In the genomic region with DNA sequence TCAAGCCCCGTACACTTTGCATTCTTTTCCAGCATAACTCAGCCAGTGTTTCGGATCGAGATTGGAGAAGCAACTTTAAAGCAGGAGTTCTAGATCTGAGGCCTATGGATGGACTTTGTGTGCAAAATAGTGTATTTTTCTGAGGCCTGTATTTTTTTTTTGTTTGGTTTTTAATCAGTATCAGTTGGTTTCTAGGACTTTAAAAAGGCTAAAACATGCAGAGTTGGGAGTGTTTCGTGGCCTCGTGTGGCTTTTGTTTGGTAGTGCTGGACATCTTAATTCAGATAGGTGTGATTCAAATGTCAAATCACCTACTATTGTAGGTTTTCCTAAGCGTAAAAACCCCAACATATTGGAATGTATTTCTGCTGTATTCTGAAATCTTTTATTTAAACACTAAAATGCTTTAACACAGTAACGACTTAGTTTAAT, we compare ENCODE assay signal across 1 cellular context.
A peak's percentile ranks its signal among the peaks of the same experiment; 100 is the strongest.
TF ChIP-seq lines count a peak whose summit lies in the region.

No MANE protein-coding gene starts in this region.

TF ChIP-seq in HepG2, 621 proteins besides CTCF, POLR2A, EP300 and RAD21 (continued from another document and continues in another):
- TF ChIP-seq SP5 (CRISPR knock-in tag; IDR thresholded peaks at IDR 0.05; ENCODE audit: borderline replicate concordance, low read depth) (0 out of 2 replicates have a peak, but pooled peaks have one; percentile 36), ZNF24 (IDR thresholded peaks at IDR 0.05) (no peak), XRCC5 (optimal IDR thresholded peaks at IDR 0.05; ENCODE audit: low read length) (no peak), ZXDC (CRISPR knock-in tag; IDR thresholded peaks at IDR 0.05) (no peak), MIER3 (CRISPR knock-in tag; IDR thresholded peaks at IDR 0.05; ENCODE audit: borderline replicate concordance) (peak; percentile 96; the same call in 1 of the 2 replicates), ZNF580 (CRISPR knock-in tag; IDR thresholded peaks at IDR 0.05; ENCODE audit: borderline replicate concordance, low read depth) (peak; percentile 85; the same call in 1 of the 2 replicates), ZNF550 (CRISPR knock-in tag; IDR thresholded peaks at IDR 0.05; ENCODE audit: borderline replicate concordance) (no peak), ZNF841 (CRISPR knock-in tag; IDR thresholded peaks at IDR 0.05; ENCODE audit: borderline replicate concordance) (no peak), DR1 (CRISPR knock-in tag; IDR thresholded peaks at IDR 0.05) (no peak), ZNF326 (CRISPR knock-in tag; IDR thresholded peaks at IDR 0.05; ENCODE audit: borderline replicate concordance) (no peak), ZNF121 (CRISPR knock-in tag; IDR thresholded peaks at IDR 0.05) (no peak), MIER2 (CRISPR knock-in tag; IDR thresholded peaks at IDR 0.05) (no peak; the same call in 1 of the 2 replicates), CEBPB (IDR thresholded peaks at IDR 0.05; ENCODE audit: borderline replicate concordance, low read depth, low read length) (no peak), ZKSCAN5 (CRISPR knock-in tag; IDR thresholded peaks at IDR 0.05) (no peak), NAIF1 (CRISPR knock-in tag; IDR thresholded peaks at IDR 0.05; ENCODE audit: borderline replicate concordance) (no peak; the same call in 1 of the 2 replicates), FOXP1 (IDR thresholded peaks at IDR 0.05) (no peak), FOXP1 (CRISPR knock-in tag; IDR thresholded peaks at IDR 0.05) (no peak), SMAD9 (CRISPR knock-in tag; IDR thresholded peaks at IDR 0.05) (no peak), RAD51 (IDR thresholded peaks at IDR 0.05; ENCODE audit: borderline replicate concordance) (no peak), ZNF367 (CRISPR knock-in tag; IDR thresholded peaks at IDR 0.05; ENCODE audit: borderline replicate concordance) (peak; percentile 50; the same call in 1 of the 2 replicates), ZNF530 (CRISPR knock-in tag; IDR thresholded peaks at IDR 0.05; ENCODE audit: low read depth) (no peak), FOXK2 (IDR thresholded peaks at IDR 0.05) (peak; percentile 73; the same call in 1 of the 2 replicates), KDM2A (CRISPR knock-in tag; IDR thresholded peaks at IDR 0.05; ENCODE audit: borderline replicate concordance, low read depth) (no peak), TOE1 (CRISPR knock-in tag; IDR thresholded peaks at IDR 0.05) (no peak), ADNP (CRISPR knock-in tag; IDR thresholded peaks at IDR 0.05) (no peak), ZNF101 (CRISPR knock-in tag; IDR thresholded peaks at IDR 0.05; ENCODE audit: borderline replicate concordance, low read depth) (no peak), ZBTB34 (CRISPR knock-in tag; IDR thresholded peaks at IDR 0.05) (no peak), ZNF557 (CRISPR knock-in tag; IDR thresholded peaks at IDR 0.05) (no peak; the same call in 1 of the 2 replicates), ZNF7 (CRISPR knock-in tag; IDR thresholded peaks at IDR 0.05) (no peak), JUNB (CRISPR knock-in tag; IDR thresholded peaks at IDR 0.05; ENCODE audit: borderline replicate concordance) (no peak), ZNF569 (CRISPR knock-in tag; IDR thresholded peaks at IDR 0.05; ENCODE audit: borderline replicate concordance) (no peak), ZNF446 (CRISPR knock-in tag; IDR thresholded peaks at IDR 0.05) (no peak), ZBTB10 (CRISPR knock-in tag; IDR thresholded peaks at IDR 0.05; ENCODE audit: borderline replicate concordance) (no peak; the same call in 1 of the 2 replicates), GTF2F1 (IDR thresholded peaks at IDR 0.05; ENCODE audit: low read length) (no peak), HMGA1 (CRISPR knock-in tag; conservative IDR thresholded peaks at IDR 0.05) (no peak), ZNF558 (CRISPR knock-in tag; IDR thresholded peaks at IDR 0.05; ENCODE audit: borderline replicate concordance) (no peak)
- TF ChIP-seq, protein P1, sequence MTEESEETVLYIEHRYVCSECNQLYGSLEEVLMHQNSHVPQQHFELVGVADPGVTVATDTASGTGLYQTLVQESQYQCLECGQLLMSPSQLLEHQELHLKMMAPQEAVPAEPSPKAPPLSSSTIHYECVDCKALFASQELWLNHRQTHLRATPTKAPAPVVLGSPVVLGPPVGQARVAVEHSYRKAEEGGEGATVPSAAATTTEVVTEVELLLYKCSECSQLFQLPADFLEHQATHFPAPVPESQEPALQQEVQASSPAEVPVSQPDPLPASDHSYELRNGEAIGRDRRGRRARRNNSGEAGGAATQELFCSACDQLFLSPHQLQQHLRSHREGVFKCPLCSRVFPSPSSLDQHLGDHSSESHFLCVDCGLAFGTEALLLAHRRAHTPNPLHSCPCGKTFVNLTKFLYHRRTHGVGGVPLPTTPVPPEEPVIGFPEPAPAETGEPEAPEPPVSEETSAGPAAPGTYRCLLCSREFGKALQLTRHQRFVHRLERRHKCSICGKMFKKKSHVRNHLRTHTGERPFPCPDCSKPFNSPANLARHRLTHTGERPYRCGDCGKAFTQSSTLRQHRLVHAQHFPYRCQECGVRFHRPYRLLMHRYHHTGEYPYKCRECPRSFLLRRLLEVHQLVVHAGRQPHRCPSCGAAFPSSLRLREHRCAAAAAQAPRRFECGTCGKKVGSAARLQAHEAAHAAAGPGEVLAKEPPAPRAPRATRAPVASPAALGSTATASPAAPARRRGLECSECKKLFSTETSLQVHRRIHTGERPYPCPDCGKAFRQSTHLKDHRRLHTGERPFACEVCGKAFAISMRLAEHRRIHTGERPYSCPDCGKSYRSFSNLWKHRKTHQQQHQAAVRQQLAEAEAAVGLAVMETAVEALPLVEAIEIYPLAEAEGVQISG (CRISPR knock-in tag; IDR thresholded peaks at IDR 0.05) = no peak
- TF ChIP-seq, protein P2, sequence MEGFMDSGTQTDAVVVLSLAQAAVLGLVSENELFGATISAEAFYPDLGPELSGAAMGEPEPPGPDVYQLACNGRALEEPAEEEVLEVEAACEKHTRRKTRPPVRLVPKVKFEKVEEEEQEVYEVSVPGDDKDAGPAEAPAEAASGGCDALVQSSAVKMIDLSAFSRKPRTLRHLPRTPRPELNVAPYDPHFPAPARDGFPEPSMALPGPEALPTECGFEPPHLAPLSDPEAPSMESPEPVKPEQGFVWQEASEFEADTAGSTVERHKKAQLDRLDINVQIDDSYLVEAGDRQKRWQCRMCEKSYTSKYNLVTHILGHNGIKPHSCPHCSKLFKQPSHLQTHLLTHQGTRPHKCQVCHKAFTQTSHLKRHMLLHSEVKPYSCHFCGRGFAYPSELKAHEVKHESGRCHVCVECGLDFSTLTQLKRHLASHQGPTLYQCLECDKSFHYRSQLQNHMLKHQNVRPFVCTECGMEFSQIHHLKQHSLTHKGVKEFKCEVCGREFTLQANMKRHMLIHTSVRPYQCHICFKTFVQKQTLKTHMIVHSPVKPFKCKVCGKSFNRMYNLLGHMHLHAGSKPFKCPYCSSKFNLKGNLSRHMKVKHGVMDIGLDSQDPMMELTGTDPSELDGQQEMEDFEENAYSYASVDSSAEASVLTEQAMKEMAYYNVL (CRISPR knock-in tag; IDR thresholded peaks at IDR 0.05; ENCODE audit: borderline replicate concordance) = no peak
- TF ChIP-seq, protein P3, sequence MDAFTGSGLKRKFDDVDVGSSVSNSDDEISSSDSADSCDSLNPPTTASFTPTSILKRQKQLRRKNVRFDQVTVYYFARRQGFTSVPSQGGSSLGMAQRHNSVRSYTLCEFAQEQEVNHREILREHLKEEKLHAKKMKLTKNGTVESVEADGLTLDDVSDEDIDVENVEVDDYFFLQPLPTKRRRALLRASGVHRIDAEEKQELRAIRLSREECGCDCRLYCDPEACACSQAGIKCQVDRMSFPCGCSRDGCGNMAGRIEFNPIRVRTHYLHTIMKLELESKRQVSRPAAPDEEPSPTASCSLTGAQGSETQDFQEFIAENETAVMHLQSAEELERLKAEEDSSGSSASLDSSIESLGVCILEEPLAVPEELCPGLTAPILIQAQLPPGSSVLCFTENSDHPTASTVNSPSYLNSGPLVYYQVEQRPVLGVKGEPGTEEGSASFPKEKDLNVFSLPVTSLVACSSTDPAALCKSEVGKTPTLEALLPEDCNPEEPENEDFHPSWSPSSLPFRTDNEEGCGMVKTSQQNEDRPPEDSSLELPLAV (CRISPR knock-in tag; conservative IDR thresholded peaks at IDR 0.05; ENCODE audit: low read depth) = no peak
- TF ChIP-seq, protein P4, sequence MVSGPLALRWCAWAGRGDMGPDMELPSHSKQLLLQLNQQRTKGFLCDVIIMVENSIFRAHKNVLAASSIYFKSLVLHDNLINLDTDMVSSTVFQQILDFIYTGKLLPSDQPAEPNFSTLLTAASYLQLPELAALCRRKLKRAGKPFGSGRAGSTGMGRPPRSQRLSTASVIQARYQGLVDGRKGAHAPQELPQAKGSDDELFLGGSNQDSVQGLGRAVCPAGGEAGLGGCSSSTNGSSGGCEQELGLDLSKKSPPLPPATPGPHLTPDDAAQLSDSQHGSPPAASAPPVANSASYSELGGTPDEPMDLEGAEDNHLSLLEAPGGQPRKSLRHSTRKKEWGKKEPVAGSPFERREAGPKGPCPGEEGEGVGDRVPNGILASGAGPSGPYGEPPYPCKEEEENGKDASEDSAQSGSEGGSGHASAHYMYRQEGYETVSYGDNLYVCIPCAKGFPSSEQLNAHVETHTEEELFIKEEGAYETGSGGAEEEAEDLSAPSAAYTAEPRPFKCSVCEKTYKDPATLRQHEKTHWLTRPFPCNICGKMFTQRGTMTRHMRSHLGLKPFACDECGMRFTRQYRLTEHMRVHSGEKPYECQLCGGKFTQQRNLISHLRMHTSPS (CRISPR knock-in tag; IDR thresholded peaks at IDR 0.05; ENCODE audit: low read depth) = no peak
- TF ChIP-seq, protein P5, sequence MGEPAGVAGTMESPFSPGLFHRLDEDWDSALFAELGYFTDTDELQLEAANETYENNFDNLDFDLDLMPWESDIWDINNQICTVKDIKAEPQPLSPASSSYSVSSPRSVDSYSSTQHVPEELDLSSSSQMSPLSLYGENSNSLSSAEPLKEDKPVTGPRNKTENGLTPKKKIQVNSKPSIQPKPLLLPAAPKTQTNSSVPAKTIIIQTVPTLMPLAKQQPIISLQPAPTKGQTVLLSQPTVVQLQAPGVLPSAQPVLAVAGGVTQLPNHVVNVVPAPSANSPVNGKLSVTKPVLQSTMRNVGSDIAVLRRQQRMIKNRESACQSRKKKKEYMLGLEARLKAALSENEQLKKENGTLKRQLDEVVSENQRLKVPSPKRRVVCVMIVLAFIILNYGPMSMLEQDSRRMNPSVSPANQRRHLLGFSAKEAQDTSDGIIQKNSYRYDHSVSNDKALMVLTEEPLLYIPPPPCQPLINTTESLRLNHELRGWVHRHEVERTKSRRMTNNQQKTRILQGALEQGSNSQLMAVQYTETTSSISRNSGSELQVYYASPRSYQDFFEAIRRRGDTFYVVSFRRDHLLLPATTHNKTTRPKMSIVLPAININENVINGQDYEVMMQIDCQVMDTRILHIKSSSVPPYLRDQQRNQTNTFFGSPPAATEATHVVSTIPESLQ (CRISPR knock-in tag; conservative IDR thresholded peaks at IDR 0.05) = no peak
